Comparison of ENCODE assay signal across 18 cellular contexts in genomic region chr15:48414015-48414414, GRCh38.
A peak's percentile ranks its signal among the peaks of the same experiment; 100 is the strongest.
DNase-seq lines count a peak whose midpoint lies in the region; ATAC-seq, FAIRE-seq and TF ChIP-seq lines count a peak whose summit lies in the region.
"Had no signal": no experiment of that assay in that cellular context is flagged by ENCODE, and none has a peak within 500 bp of the region (broad histone marks: within the 10 kb centered on the region; RNA-seq: fewer than 3 reads in every experiment).

No MANE protein-coding gene starts in this region.

- H3K4me3 ChIP-seq in ACC112 (ENCODE audit: low read depth, low read length) (peak overlapping the region; percentile 51; the same call in 1 of the 2 replicates), osteoblast (ENCODE audit: insufficient read depth, low read length) (no peak overlapping the region)
- H3K4me3 ChIP-seq: A549, dorsolateral prefrontal cortex, transverse colon had no signal

- H3K4me2 ChIP-seq in osteoblast (ENCODE audit: insufficient read depth, low read length) = peak overlapping the region; percentile 58

- peaks cover 57% of the 10 kb centered on the region for H3K36me3 ChIP-seq in ACC112 (ENCODE audit: insufficient read depth, low read length)
- peaks cover 81% of the 10 kb centered on the region for H3K36me3 ChIP-seq in osteoblast (ENCODE audit: insufficient read depth, low read length)
- H3K36me3 ChIP-seq: transverse colon had no signal

- H4K20me1 ChIP-seq in osteoblast (ENCODE audit: insufficient read depth, low read length) = no peaks in the 10 kb centered on the region

- H3K27me3 ChIP-seq in ACC112 (ENCODE audit: insufficient read depth, low read length) (no peaks in the 10 kb centered on the region), osteoblast (ENCODE audit: insufficient read depth, low read length) (no peaks in the 10 kb centered on the region)
- H3K27me3 ChIP-seq: dorsolateral prefrontal cortex, transverse colon had no signal

- DNase-seq in RPMI7951 (ENCODE audit: low read depth) (peak; percentile 82), fibroblast of peridontal ligament (ENCODE audit: extremely low read depth) (peak; percentile 97), osteoblast (ENCODE audit: insufficient read length, low spot score, missing footprints) (peak; percentile 63), urothelium cell line (ENCODE audit: low spot score) (no peak), NCI-H748 (lab: John Stamatoyannopoulos, UW; ENCODE audit: unreplicated experiment) (no peak), medulla oblongata (ENCODE audit: extremely low spot score) (no peak)
- DNase-seq: Caco-2; dorsolateral prefrontal cortex; immature natural killer cell; NCI-H2029 treated with DMSO at 0.1 percent for 48 hours; NCI-H69; stimulated activated CD4-positive, alpha-beta T cell treated with anti-CD3 and anti-CD28 coated beads, Interleukin-1b, Interleukin-23, amount 100 ng/mL, for 48 hours; stimulated activated CD8-positive, alpha-beta memory T cell treated with anti-CD3 and anti-CD28 coated beads, Interleukin-4, amount 100 ng/mL, for 48 hours; transverse colon had no signal

- H3K79me2 ChIP-seq in ACC112 (ENCODE audit: control insufficient read depth, insufficient read depth, low read length, unreplicated experiment) (no peaks in the 10 kb centered on the region), osteoblast (ENCODE audit: insufficient read depth, low read length) (no peaks in the 10 kb centered on the region)

- TF ChIP-seq CTCF in osteoblast (IDR thresholded peaks at IDR 0.05; ENCODE audit: extremely low read depth, low read depth, low read length) = no peak

- H3K27ac ChIP-seq in ACC112 (ENCODE audit: low read depth, low read length) (peak overlapping the region; percentile 92), osteoblast (ENCODE audit: low read depth, low read length) (peak overlapping the region; percentile 92)

- H2AFZ ChIP-seq in ACC112 (ENCODE audit: low read length, unreplicated experiment) (no peak overlapping the region), osteoblast (ENCODE audit: low read length) (no peak overlapping the region)

- H3K4me1 ChIP-seq in ACC112 (ENCODE audit: control insufficient read depth, insufficient read depth, low read length, unreplicated experiment) = peaks cover 57% of the 10 kb centered on the region
- peaks cover 49% of the 10 kb centered on the region for H3K4me1 ChIP-seq in osteoblast (ENCODE audit: insufficient read depth, low read length)
- H3K4me1 ChIP-seq: Caco-2, transverse colon had no signal

- ATAC-seq in HG02798 (IDR thresholded peaks at IDR 0.05; ENCODE audit: poor library complexity, unreplicated experiment) = no peak
- ATAC-seq: A549 had no signal

- no peaks in the 10 kb centered on the region for H3K9me3 ChIP-seq in osteoblast (ENCODE audit: low read depth, low read length)
- H3K9me3 ChIP-seq: A549, Caco-2, transverse colon had no signal

- FAIRE-seq in urothelium cell line (lab: Jason Lieb, UNC) = no peak
- FAIRE-seq: A549, frontal cortex had no signal

Comparison
In these comparisons a context has a peak if more than half of its experiments do, and no peak if none do; other contexts are left out.
1. DNase-seq: peak in RPMI7951 (single experiment), fibroblast of peridontal ligament (single experiment) and osteoblast (single experiment); none in urothelium cell line (single experiment), NCI-H748 (single experiment) and medulla oblongata (single experiment).